Comparison of ENCODE assay signal across 16 cellular contexts in genomic region chr6:131000544-131000943, GRCh38.
"Had no signal": no experiment of that assay in that cellular context is flagged by ENCODE, and none has a peak within 500 bp of the region (broad histone marks: within the 10 kb centered on the region; RNA-seq: fewer than 3 reads in every experiment).

No MANE protein-coding gene starts in this region.

- H3K4me3 Mint-ChIP-seq: activated CD8-positive, alpha-beta T cell treated with anti-CD3 and anti-CD28 coated beads for 36 hours; activated T-cell treated with anti-CD3 and anti-CD28 coated beads, Interleukin-2, amount 50 U/mL, for 4 hours; nephron progenitor cell; WTC11 had no signal

- H3K9me3 ChIP-seq: adrenal gland, gastroesophageal sphincter, prostate gland, sigmoid colon, thyroid gland, uterus had no signal

- H3K27me3 Mint-ChIP-seq: activated CD8-positive, alpha-beta T cell treated with anti-CD3 and anti-CD28 coated beads for 36 hours had no signal

- H3K36me3 ChIP-seq: adrenal gland, gastroesophageal sphincter, prostate gland, sigmoid colon, thyroid gland, uterus had no signal

- ATAC-seq: activated CD8-positive, alpha-beta T cell treated with anti-CD3 and anti-CD28 coated beads for 36 hours; activated T-cell treated with anti-CD3 and anti-CD28 coated beads, Interleukin-2, amount 50 U/mL, for 4 hours; gastroesophageal sphincter; left lobe of liver; WTC11 had no signal

- H3K4me3 ChIP-seq: prostate gland, thyroid gland had no signal

- DNase-seq: activated CD4-positive, alpha-beta T cell treated with anti-CD3 and anti-CD28 coated beads for 48 hours; activated CD8-positive, alpha-beta T cell treated with anti-CD3 and anti-CD28 coated beads for 36 hours; activated effector memory CD4-positive, alpha-beta T cell treated with Interleukin-2 at 50 U/mL for 16 hours; activated naive CD4-positive, alpha-beta T cell treated with anti-CD3 and anti-CD28 coated beads, Interleukin-2, amount 50 U/mL, for 16 hours; activated T-cell treated with anti-CD3 and anti-CD28 coated beads, Interleukin-2, amount 50 U/mL, for 4 hours; adrenal gland; nephron progenitor cell; sigmoid colon; stimulated activated CD4-positive, alpha-beta T cell treated with anti-CD3 and anti-CD28 coated beads, Interleukin-1b, Interleukin-23, amount 100 ng/mL, for 48 hours; T-helper 2 cell; uterus had no signal

- H3K4me1 ChIP-seq: prostate gland, uterus had no signal

- H3K27ac ChIP-seq: adrenal gland, prostate gland, thyroid gland, uterus had no signal

- H3K9me3 Mint-ChIP-seq: activated CD8-positive, alpha-beta T cell treated with anti-CD3 and anti-CD28 coated beads for 36 hours; activated T-cell treated with anti-CD3 and anti-CD28 coated beads, Interleukin-2, amount 50 U/mL, for 4 hours had no signal

- H3K27me3 ChIP-seq: adrenal gland, gastroesophageal sphincter, sigmoid colon, thyroid gland, uterus had no signal

- H3K36me3 Mint-ChIP-seq: WTC11 had no signal

- H3K27ac Mint-ChIP-seq: activated CD8-positive, alpha-beta T cell treated with anti-CD3 and anti-CD28 coated beads for 36 hours had no signal
